Comparison of ENCODE assay signal across 7 cellular contexts in genomic region chr10:51760864-51761263, GRCh38.
"Had no signal": no experiment of that assay in that cellular context is flagged by ENCODE, and none has a peak within 500 bp of the region (broad histone marks: within the 10 kb centered on the region; RNA-seq: fewer than 3 reads in every experiment).

No MANE protein-coding gene starts in this region.

- FAIRE-seq: GM12878, GM12891, GM12892, GM18507, GM19239 had no signal

- DNase-seq: GDM1, GF-D8 had no signal

- H3K4me3 ChIP-seq: GM12878 had no signal
